ENCODE assay signal across 1 cellular context in the genomic region with DNA sequence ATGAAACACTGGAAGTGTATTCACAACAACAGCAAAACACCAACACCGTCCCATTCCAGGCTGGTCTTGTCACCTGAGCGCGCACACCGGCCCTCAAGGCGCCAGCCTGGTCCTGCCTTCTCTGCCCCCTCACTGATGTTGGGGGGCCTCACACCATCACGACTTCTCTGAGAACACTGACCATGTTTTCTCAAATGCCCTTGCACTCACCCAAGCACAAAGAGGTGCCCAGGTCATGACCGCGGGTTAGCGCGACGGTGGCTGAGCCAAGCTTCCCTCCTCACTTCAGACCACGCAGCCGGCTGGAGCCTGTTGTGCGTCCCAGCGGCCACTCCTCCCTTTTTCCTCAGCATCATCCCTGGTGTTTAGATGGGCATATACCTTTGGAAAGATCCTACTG.
TF ChIP-seq lines count a peak whose summit lies in the region.

No MANE protein-coding gene starts in this region.

TF ChIP-seq in H1, 55 proteins besides CTCF, POLR2A, EP300 and RAD21 (continued from another document):
- TF ChIP-seq USF2 (IDR thresholded peaks at IDR 0.05; ENCODE audit: low read length) (no peak), RBBP5 (IDR thresholded peaks at IDR 0.05; ENCODE audit: borderline replicate concordance, low read depth, low read length) (no peak), HDAC6 (IDR thresholded peaks at IDR 0.05; ENCODE audit: low read depth, low read length) (no peak), TCF12 (IDR thresholded peaks at IDR 0.05; ENCODE audit: low read depth, low read length) (no peak), MAFK (IDR thresholded peaks at IDR 0.05; ENCODE audit: low read depth, low read length) (no peak), KDM5A (IDR thresholded peaks at IDR 0.05; ENCODE audit: low read length) (no peak), ASH2L (IDR thresholded peaks at IDR 0.05; ENCODE audit: low read length) (no peak), GABPA (IDR thresholded peaks at IDR 0.05; ENCODE audit: borderline replicate concordance, insufficient read depth, low read length) (no peak), EZH2 (IDR thresholded peaks at IDR 0.05; ENCODE audit: low read depth, low read length, severe bottlenecking) (no peak), MAX (IDR thresholded peaks at IDR 0.05) (no peak), RFX5 (IDR thresholded peaks at IDR 0.05; ENCODE audit: borderline replicate concordance, low read depth, low read length) (no peak), ZNF274 (IDR thresholded peaks at IDR 0.05; ENCODE audit: borderline replicate concordance, extremely low read depth, low read length) (no peak), SIN3A (conservative IDR thresholded peaks at IDR 0.05 in 1 of 2, IDR thresholded peaks at IDR 0.05 in 1 of 2; ENCODE audit: low read depth in 1 of 2, low read length in 2 of 2) (no peak), TEAD4 (IDR thresholded peaks at IDR 0.05; ENCODE audit: low read depth, low read length) (no peak), SP2 (IDR thresholded peaks at IDR 0.05; ENCODE audit: low read length) (no peak)
